ENCODE assay signal across 21 cellular contexts in genomic region chr1:209383422-209383821, GRCh38.
DNase-seq lines count a peak whose midpoint lies in the region; ATAC-seq, FAIRE-seq and TF ChIP-seq lines count a peak whose summit lies in the region.
"Had no signal": no experiment of that assay in that cellular context is flagged by ENCODE, and none has a peak within 500 bp of the region (broad histone marks: within the 10 kb centered on the region; RNA-seq: fewer than 3 reads in every experiment).

No MANE protein-coding gene starts in this region.

- H3K4me3 Mint-ChIP-seq in mesothelial cell of epicardium: no peak overlapping the region
- H3K4me3 Mint-ChIP-seq: CD4-positive, CD25-positive, alpha-beta regulatory T cell; dendritic cell treated with granulocyte-macrophage colony-stimulating factor and Interleukin-4, amounts not matched to agents 40 ng/mL and 50 ng/mL, for 4 days; neural progenitor cell had no signal

- H3K27me3 Mint-ChIP-seq in mesothelial cell of epicardium (ENCODE audit: low read depth): no peaks in the 10 kb centered on the region

- no peak overlapping the region for H3K9ac ChIP-seq in BLaER1
- H3K9ac ChIP-seq: neural progenitor cell had no signal

- no peak for FAIRE-seq in bronchial epithelial cell (lab: Jason Lieb, UNC)

- no peaks in the 10 kb centered on the region for H3K36me3 ChIP-seq in BLaER1
- no peaks in the 10 kb centered on the region for H3K36me3 ChIP-seq in bronchial epithelial cell (ENCODE audit: control insufficient read depth, insufficient read depth, low read length)
- no peaks in the 10 kb centered on the region for H3K36me3 ChIP-seq in left lung
- H3K36me3 ChIP-seq: gastroesophageal sphincter, neural progenitor cell had no signal

- H3K9me3 ChIP-seq in BLaER1 (no peaks in the 10 kb centered on the region), left lung (no peaks in the 10 kb centered on the region)
- H3K9me3 ChIP-seq: body of pancreas, gastroesophageal sphincter, mucosa of descending colon had no signal

- peaks cover 62% of the 10 kb centered on the region for H3K4me1 Mint-ChIP-seq in mesothelial cell of epicardium
- H3K4me1 Mint-ChIP-seq: CD4-positive, CD25-positive, alpha-beta regulatory T cell had no signal

- no peaks in the 10 kb centered on the region for H3K9me3 Mint-ChIP-seq in mesothelial cell of epicardium
- H3K9me3 Mint-ChIP-seq: activated naive CD4-positive, alpha-beta T cell treated with anti-CD3 and anti-CD28 coated beads, Interleukin-2, amount 50 U/mL, for 72 hours; dendritic cell treated with granulocyte-macrophage colony-stimulating factor and Interleukin-4, amounts not matched to agents 40 ng/mL and 50 ng/mL, for 4 days; neural progenitor cell had no signal

- H3K4me1 ChIP-seq in BLaER1 (peaks cover 24% of the 10 kb centered on the region), left lung (no peaks in the 10 kb centered on the region)
- H3K4me1 ChIP-seq: body of pancreas, gastroesophageal sphincter had no signal

- no peak for TF ChIP-seq CTCF in bronchial epithelial cell (IDR thresholded peaks at IDR 0.05; ENCODE audit: insufficient read depth, low read length, severe bottlenecking)
- no peak for TF ChIP-seq CTCF in mesothelial cell of epicardium (IDR thresholded peaks at IDR 0.05; ENCODE audit: unreplicated experiment)
- TF ChIP-seq CTCF in left lung (IDR thresholded peaks at IDR 0.05): no peak

- no peak overlapping the region for H3K4me3 ChIP-seq in BLaER1
- peak overlapping the region; percentile 9 for H3K4me3 ChIP-seq in bronchial epithelial cell (ENCODE audit: low read depth, low read length)
- H3K4me3 ChIP-seq in left lung: no peak overlapping the region
- H3K4me3 ChIP-seq: body of pancreas, gastroesophageal sphincter, mucosa of descending colon, neural progenitor cell, SK-N-MC had no signal

- H3K4me2 ChIP-seq in BLaER1: peak overlapping the region; percentile 63

- no peaks in the 10 kb centered on the region for H3K36me3 Mint-ChIP-seq in mesothelial cell of epicardium
- H3K36me3 Mint-ChIP-seq: activated naive CD4-positive, alpha-beta T cell treated with anti-CD3 and anti-CD28 coated beads, Interleukin-2, amount 50 U/mL, for 72 hours; CD4-positive, CD25-positive, alpha-beta regulatory T cell; neural progenitor cell had no signal

- ATAC-seq in GM18511 (IDR thresholded peaks at IDR 0.05; ENCODE audit: unreplicated experiment) (no peak), left lung (no peak)
- ATAC-seq: activated CD4-positive, CD25-positive, alpha-beta regulatory T cell treated with anti-CD3 and anti-CD28 coated beads, Interleukin-2, amount 50 U/mL, for 24 hours; activated naive CD4-positive, alpha-beta T cell treated with anti-CD3 and anti-CD28 coated beads, Interleukin-2, amount 50 U/mL, for 72 hours; body of pancreas; gastroesophageal sphincter; mucosa of descending colon had no signal

- intact Hi-C loops in left lung (cut with DNase I): no loop called here

- DNase-seq in M059J (ENCODE audit: low read depth) (peak; percentile 45), bronchial epithelial cell (ENCODE audit: low read depth) (peak; percentile 90), mesothelial cell of epicardium (ENCODE audit: low spot score in 2 of 2, unreplicated experiment in 2 of 2) (no peak), cortex of kidney (lab: John Stamatoyannopoulos, UW) (no peak), HK-2 (ENCODE audit: unreplicated experiment) (no peak), left lung (no peak)
- DNase-seq: body of pancreas; CD4-positive, CD25-positive, alpha-beta regulatory T cell; GDM1; mucosa of descending colon; NCI-H1048; substantia nigra; T1000 had no signal

- peak overlapping the region; percentile 89 for H3K27ac Mint-ChIP-seq in mesothelial cell of epicardium
- H3K27ac Mint-ChIP-seq: activated naive CD4-positive, alpha-beta T cell treated with anti-CD3 and anti-CD28 coated beads, Interleukin-2, amount 50 U/mL, for 72 hours; CD4-positive, CD25-positive, alpha-beta regulatory T cell; dendritic cell treated with granulocyte-macrophage colony-stimulating factor and Interleukin-4, amounts not matched to agents 40 ng/mL and 50 ng/mL, for 4 days; neural progenitor cell had no signal

- H3K27me3 ChIP-seq in BLaER1: no peaks in the 10 kb centered on the region
- no peaks in the 10 kb centered on the region for H3K27me3 ChIP-seq in bronchial epithelial cell (ENCODE audit: control insufficient read depth, insufficient read depth, low read length)
- no peaks in the 10 kb centered on the region for H3K27me3 ChIP-seq in left lung
- H3K27me3 ChIP-seq: body of pancreas, neural progenitor cell had no signal

- no peak overlapping the region for H3K27ac ChIP-seq in BLaER1
- no peak overlapping the region for H3K27ac ChIP-seq in left lung
- H3K27ac ChIP-seq: body of pancreas, gastroesophageal sphincter, neural progenitor cell, SK-N-MC had no signal

- H4K20me1 ChIP-seq in BLaER1: no peaks in the 10 kb centered on the region

Comparison
In these comparisons a context has a peak if more than half of its experiments do, and no peak if none do; other contexts are left out.
1. DNase-seq: peak in M059J (single experiment) and bronchial epithelial cell (single experiment); none in mesothelial cell of epicardium (0 of 2), cortex of kidney (single experiment), HK-2 (single experiment) and left lung (0 of 2).